12 cellular contexts compared by ENCODE assay signal in genomic region chr6:33610057-33610456, GRCh38. TPM values are rescaled to one million over a fixed set of nuclear protein-coding genes. Genes with fewer than 3 reads are reported as not detected.
A peak's percentile ranks its signal among the peaks of the same experiment; 100 is the strongest.
DNase-seq lines count a peak whose midpoint lies in the region; ATAC-seq and TF ChIP-seq lines count a peak whose summit lies in the region.
"Had no signal": no experiment of that assay in that cellular context is flagged by ENCODE, and none has a peak within 500 bp of the region (broad histone marks: within the 10 kb centered on the region; RNA-seq: fewer than 3 reads in every experiment).

No MANE protein-coding gene starts in this region.

- TF ChIP-seq CTCF in Caco-2 (IDR thresholded peaks at IDR 0.05; ENCODE audit: insufficient read depth in 1 of 2, low read depth in 1 of 2, low read length in 1 of 2, severe bottlenecking in 1 of 2, unreplicated experiment in 1 of 2) (no peak), RWPE1 (conservative IDR thresholded peaks at IDR 0.05; ENCODE audit: low read depth) (no peak), gastrocnemius medialis (IDR thresholded peaks at IDR 0.05 in 4 of 5, conservative IDR thresholded peaks at IDR 0.05 in 1 of 5) (no peak), ovary (IDR thresholded peaks at IDR 0.05) (no peak)

- intact Hi-C loops in Caco-2 (cut with micrococcal nuclease; ENCODE audit: unreplicated experiment): no loop called here
- intact Hi-C loops in gastrocnemius medialis (cut with DNase I; ENCODE audit: low total_unique reads): no loop called here
- intact Hi-C loops in ovary (cut with DNase I): no loop called here

- CTCF ChIA-PET in Caco-2 (lab: Charles Lee) (no interaction called here), RWPE1 (lab: Yijun Ruan, JAX) (interaction anchor here (0.6 to 0.7 kb wide), 3 partner anchors 24 to 113 kb away, joined by 3 to 5 read pairs (median 3); no protein-coding TSS in a partner anchor)

- H3K4me1 Mint-ChIP-seq in Caco-2 (ENCODE audit: low read depth, unreplicated experiment): peaks cover 8% of the 10 kb centered on the region

- no peak overlapping the region for H3K4me3 Mint-ChIP-seq in Caco-2 (ENCODE audit: unreplicated experiment)

- no peaks in the 10 kb centered on the region for H3K27me3 Mint-ChIP-seq in Caco-2 (ENCODE audit: insufficient read depth, unreplicated experiment)

- POLR2A ChIA-PET in Caco-2 (lab: Charles Lee): no interaction called here
- POLR2A ChIA-PET in RWPE1 (lab: Yijun Ruan, JAX; ENCODE audit: low non-redundant PET): no interaction called here

- H3K4me3 ChIP-seq in Caco-2 (ENCODE audit: low read depth, low read length) (no peak overlapping the region), gastrocnemius medialis (no peak overlapping the region), ovary (no peak overlapping the region)
- H3K4me3 ChIP-seq: SJCRH30 had no signal

- no peaks in the 10 kb centered on the region for H3K9me3 ChIP-seq in Caco-2
- H3K9me3 ChIP-seq in gastrocnemius medialis: no peaks in the 10 kb centered on the region
- no peaks in the 10 kb centered on the region for H3K9me3 ChIP-seq in ovary
- H3K9me3 ChIP-seq: SJCRH30 had no signal

- no peak for DNase-seq in Caco-2
- no peak for DNase-seq in RWPE1 (ENCODE audit: low spot score)
- peak; percentile 70 for DNase-seq in kidney tubule cell (ENCODE audit: low spot score)
- no peak for DNase-seq in gastrocnemius medialis
- DNase-seq in NCI-H510A treated with DMSO at 0.1 percent for 48 hours (lab: John Stamatoyannopoulos, UW): no peak
- DNase-seq in ovary: no peak
- DNase-seq in activated naive CD4-positive, alpha-beta T cell (lab: John Stamatoyannopoulos, UW): no peak
- DNase-seq in C1 segment of cervical spinal cord (lab: John Stamatoyannopoulos, UW): no peak
- DNase-seq: activated CD4-positive, CD25-positive, alpha-beta regulatory T cell treated with anti-CD3 and anti-CD28 coated beads, Interleukin-2, amount 50 U/mL, for 72 hours; activated effector memory CD4-positive, alpha-beta T cell treated with anti-CD3 and anti-CD28 coated beads, Interleukin-2, amount 50 U/mL, for 16 hours; NCI-H345; SJCRH30 had no signal

- TF ChIP-seq EP300 in ovary (IDR thresholded peaks at IDR 0.05): no peak

- H3K36me3 ChIP-seq in Caco-2 (ENCODE audit: control insufficient read depth, insufficient read depth, low read length): no peaks in the 10 kb centered on the region
- H3K36me3 ChIP-seq in gastrocnemius medialis: no peaks in the 10 kb centered on the region
- H3K36me3 ChIP-seq in ovary: no peaks in the 10 kb centered on the region
- H3K36me3 ChIP-seq: SJCRH30 had no signal

- TF ChIP-seq POLR2A in gastrocnemius medialis (IDR thresholded peaks at IDR 0.05) (no peak), ovary (IDR thresholded peaks at IDR 0.05) (no peak)

- BruUV-seq in Caco-2 (replicated peaks; lab: Mats Ljungman, UMichigan): no TSS peak

- H3K27ac Mint-ChIP-seq in Caco-2 (ENCODE audit: unreplicated experiment): peak overlapping the region; percentile 62

- H3K4me1 ChIP-seq in Caco-2 (peaks cover 13% of the 10 kb centered on the region), gastrocnemius medialis (peaks cover 11 to 32% of the 10 kb centered on the region in 2 donors), ovary (ENCODE audit: insufficient read depth) (no peaks in the 10 kb centered on the region)
- H3K4me1 ChIP-seq: SJCRH30 had no signal

- H3K27me3 ChIP-seq in Caco-2 (replicated peaks; ENCODE audit: control insufficient read depth, insufficient read depth, low read length) (no peaks in the 10 kb centered on the region), gastrocnemius medialis (no peaks in the 10 kb centered on the region), ovary (no peaks in the 10 kb centered on the region)

- ATAC-seq in gastrocnemius medialis: no peak

- H3K27ac ChIP-seq in RWPE1: peak overlapping the region; percentile 88
- peak overlapping the region in 3 of 4 donors; percentile 46 to 62 (median 61) for H3K27ac ChIP-seq in gastrocnemius medialis
- H3K27ac ChIP-seq in ovary: no peak overlapping the region
- H3K27ac ChIP-seq: SJCRH30 had no signal

- 62 to 78% (median 67%) methylated on average over 4 of the region's 4 CpGs for WGBS in ovary, 3 donors

- in situ Hi-C loops in gastrocnemius medialis (cut with MboI; ENCODE audit: low sequenced_read_pairs in 4 of 4): no loop called here

- peaks cover 6% of the 10 kb centered on the region for H3K9me3 Mint-ChIP-seq in Caco-2 (ENCODE audit: unreplicated experiment)

- H3K36me3 Mint-ChIP-seq in Caco-2 (ENCODE audit: insufficient read depth, unreplicated experiment): no peaks in the 10 kb centered on the region

RNA-seq across cellular contexts. Expression of gene ITPR3, which starts 11.1 kb away (rescaled TPM):
- total RNA-seq in Caco-2 (2022): 42.1 and 50.5 TPM in 2 replicates
- 1 to 10 TPM; 1.9 to 6.8 (median 4.2) TPM for total RNA-seq in gastrocnemius medialis
- 10 to 100 TPM in 6 of 7 donors, 1 to 10 TPM in 1; 3.7 to 31.1 (median 20.1) TPM for total RNA-seq in ovary
- 1 to 10 TPM; 3.6 to 6.9 TPM for polyA plus RNA-seq in ovary

RNA-seq across cellular contexts. Expression of gene BAK1, which starts 30.0 kb away (rescaled TPM):
- 28.5 and 29.4 TPM in 2 replicates for total RNA-seq in Caco-2 (2022)
- total RNA-seq in gastrocnemius medialis: 10 to 100 TPM in 1 of 4 donors, 1 to 10 TPM in 3; 5.8 to 11.7 (median 8.2) TPM
- total RNA-seq in ovary: 10 to 100 TPM in 4 of 7 donors, 1 to 10 TPM in 3; 3.9 to 16.9 (median 10.4) TPM
- 10 to 100 TPM in 1 of 2 donors, 1 to 10 TPM in 1; 9.8 to 12.2 TPM for polyA plus RNA-seq in ovary

Comparison
In these comparisons a context has a peak if more than half of its experiments do, and no peak if none do; other contexts are left out.
1. H3K27ac ChIP-seq: peak in RWPE1 (single experiment) and gastrocnemius medialis (3 of 4); none in ovary (0 of 2).